ENCODE assay signal across 15 cellular contexts in genomic region chr5:43336159-43336558, GRCh38. TPM values are rescaled to one million over a fixed set of nuclear protein-coding genes. Genes with fewer than 3 reads are reported as not detected.
DNase-seq lines count a peak whose midpoint lies in the region; ATAC-seq and TF ChIP-seq lines count a peak whose summit lies in the region.
"Had no signal": no experiment of that assay in that cellular context is flagged by ENCODE, and none has a peak within 500 bp of the region (broad histone marks: within the 10 kb centered on the region; RNA-seq: fewer than 3 reads in every experiment).

No MANE protein-coding gene starts in this region.

- whole genome bisulfite sequencing in mammary epithelial cell (ENCODE audit: low coverage, missing lambda C conversion rate): 61% methylated on average over 2 of the region's 2 CpGs

- TF ChIP-seq CTCF in NB4 (IDR thresholded peaks at IDR 0.05; ENCODE audit: low read depth, low read length): no peak
- no peak for TF ChIP-seq CTCF in mammary epithelial cell (conservative IDR thresholded peaks at IDR 0.05 in 1 of 2, IDR thresholded peaks at IDR 0.05 in 1 of 2; ENCODE audit: extremely low read depth in 1 of 2, insufficient read depth in 1 of 2, low read depth in 1 of 2, low read length in 2 of 2)

- no peak for TF ChIP-seq POLR2A in NB4 (IDR thresholded peaks at IDR 0.05; ENCODE audit: extremely low read depth, insufficient read length)

- no peak overlapping the region for H3K27ac ChIP-seq in mammary epithelial cell (ENCODE audit: insufficient read depth, low read depth, low read length)
- H3K27ac ChIP-seq: BLaER1 treated with 17β-estradiol and CSF1 and Interleukin-3, amounts not matched to agents 10 nM and 100 nM; neural progenitor cell had no signal

- peaks cover 29% of the 10 kb centered on the region for H3K9me3 ChIP-seq in mammary epithelial cell (replicated peaks; ENCODE audit: insufficient read depth, low read length)

- dilution Hi-C loops in mammary epithelial cell (cut with HindIII; ENCODE audit: low sequenced_read_pairs): no loop called here

- ATAC-seq in HG02973 (IDR thresholded peaks at IDR 0.05; ENCODE audit: unreplicated experiment) (no peak), GM19395 (IDR thresholded peaks at IDR 0.05; ENCODE audit: unreplicated experiment) (no peak)
- ATAC-seq: Panc1, T-cell had no signal

- no peaks in the 10 kb centered on the region for H3K27me3 ChIP-seq in mammary epithelial cell (ENCODE audit: insufficient read depth, low read length)
- H3K27me3 ChIP-seq: BLaER1 treated with 17β-estradiol and CSF1 and Interleukin-3, amounts not matched to agents 10 nM and 100 nM; neural progenitor cell had no signal

- H3K9ac ChIP-seq in mammary epithelial cell (ENCODE audit: insufficient read depth, low read length): no peak overlapping the region
- H3K9ac ChIP-seq: BLaER1 treated with 17β-estradiol and CSF1 and Interleukin-3, amounts not matched to agents 10 nM and 100 nM; neural progenitor cell had no signal

- no peaks in the 10 kb centered on the region for H3K4me1 ChIP-seq in mammary epithelial cell (ENCODE audit: insufficient read depth, low read length)
- H3K4me1 ChIP-seq: neural progenitor cell had no signal

- H3K4me3 ChIP-seq in NB4 (ENCODE audit: low read depth, low read length): no peak overlapping the region
- no peak overlapping the region for H3K4me3 ChIP-seq in mammary epithelial cell (replicated peaks in 1 of 3; ENCODE audit: insufficient read depth in 1 of 3, low read depth in 2 of 3, low read length in 3 of 3)
- H3K4me3 ChIP-seq: neural progenitor cell had no signal

- no peaks in the 10 kb centered on the region for H3K36me3 ChIP-seq in mammary epithelial cell (ENCODE audit: insufficient read depth, low read length)
- H3K36me3 ChIP-seq: neural progenitor cell had no signal

- in situ Hi-C loops in mammary epithelial cell (cut with MboI; ENCODE audit: low sequenced_read_pairs in 2 of 2): no loop called here

- no peak overlapping the region for H2AFZ ChIP-seq in mammary epithelial cell (ENCODE audit: low read depth, low read length)
- H2AFZ ChIP-seq: neural progenitor cell had no signal

- no peak overlapping the region for H3K4me2 ChIP-seq in mammary epithelial cell (ENCODE audit: insufficient read depth, low read depth, low read length)
- H3K4me2 ChIP-seq: BLaER1 treated with 17β-estradiol and CSF1 and Interleukin-3, amounts not matched to agents 10 nM and 100 nM; neural progenitor cell had no signal

- DNase-seq in stimulated activated CD4-positive, alpha-beta T cell treated with anti-CD3 and anti-CD28 coated beads, Interleukin-4, amount 100 ng/mL, for 24 hours: peak; percentile 34
- no peak for DNase-seq in stimulated activated CD4-positive, alpha-beta T cell treated with anti-CD3 and anti-CD28 coated beads, Interleukin-4, amount 100 ng/mL, for 1 hour
- peak; percentile 48 for DNase-seq in NB4 (ENCODE audit: low read depth)
- DNase-seq in mammary epithelial cell: peak; percentile 71
- DNase-seq in NOMO-1 treated with dmso at 0.1 percent for 144 hours (lab: John Stamatoyannopoulos, UW; ENCODE audit: unreplicated experiment): no peak
- DNase-seq: cortex of kidney, mesendoderm, MM.1S, retina, T-cell had no signal

- BruUV-seq in mammary epithelial cell (replicated peaks; lab: Mats Ljungman, UMichigan): no TSS peak

- intact Hi-C loops in mammary epithelial cell (cut with micrococcal nuclease): no loop called here

- CTCF ChIA-PET in mammary epithelial cell (lab: Charles Lee; ENCODE audit: low non-redundant PET): no interaction called here

- H4K20me1 ChIP-seq in mammary epithelial cell (ENCODE audit: insufficient read depth, low read length): no peaks in the 10 kb centered on the region
- H4K20me1 ChIP-seq: BLaER1 treated with 17β-estradiol and CSF1 and Interleukin-3, amounts not matched to agents 10 nM and 100 nM had no signal

- H3K79me2 ChIP-seq in mammary epithelial cell (ENCODE audit: insufficient read depth, low read length): no peaks in the 10 kb centered on the region

RNA-seq across cellular contexts. Expression of gene HMGCS1, which starts 22.9 kb away (rescaled TPM):
- 100 to 1,000 TPM in 1 of 2 donors, 10 to 100 TPM in 1; 68.8 to 218 TPM for total RNA-seq in mammary epithelial cell
- 148 TPM for polyA plus RNA-seq in mammary epithelial cell
- 191 TPM for polyA minus RNA-seq in mammary epithelial cell

Comparison
In these comparisons a context has a peak if more than half of its experiments do, and no peak if none do; other contexts are left out.
1. DNase-seq: peak in stimulated activated CD4-positive, alpha-beta T cell treated with anti-CD3 and anti-CD28 coated beads, Interleukin-4, amount 100 ng/mL, for 24 hours (single experiment), NB4 (single experiment) and mammary epithelial cell (single experiment); none in stimulated activated CD4-positive, alpha-beta T cell treated with anti-CD3 and anti-CD28 coated beads, Interleukin-4, amount 100 ng/mL, for 1 hour (single experiment) and NOMO-1 treated with dmso at 0.1 percent for 144 hours (single experiment).